13 cellular contexts compared by ENCODE assay signal in the genomic region with DNA sequence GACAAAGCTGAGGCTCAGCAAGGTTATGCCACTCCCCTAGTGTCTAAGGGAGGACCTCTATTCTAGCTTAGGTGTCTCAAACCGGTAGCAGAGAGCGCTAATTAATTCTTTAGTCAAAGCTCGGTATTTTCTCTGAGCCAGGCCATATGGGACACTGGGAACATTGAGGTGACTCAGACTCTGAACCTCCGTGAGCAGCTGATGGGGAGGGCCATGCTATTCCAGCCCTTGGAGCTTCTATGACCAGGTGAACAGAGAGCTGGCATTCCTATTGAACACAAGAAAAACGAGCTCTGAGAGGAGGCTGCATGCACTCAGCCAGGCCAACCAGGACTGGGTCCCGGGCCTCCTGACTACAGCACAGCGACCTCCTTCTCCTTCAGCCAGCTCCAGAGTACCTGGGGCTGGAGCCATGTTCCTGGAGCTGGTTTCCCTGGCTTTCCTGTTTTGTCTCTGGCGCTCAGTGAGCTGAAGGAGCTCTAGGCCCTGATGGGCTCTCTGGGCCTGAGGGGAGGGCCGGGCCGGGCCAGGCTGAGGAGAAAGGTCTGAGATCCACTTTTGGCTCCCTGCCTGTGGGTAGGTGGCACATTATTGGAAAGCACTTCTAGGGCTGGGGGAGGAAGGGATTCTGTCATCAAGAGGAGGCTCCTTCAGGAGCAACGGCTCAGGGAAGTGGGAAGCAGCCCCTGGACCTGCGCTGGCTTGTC. TPM values are rescaled to one million over a fixed set of nuclear protein-coding genes. Genes with fewer than 3 reads are reported as not detected.
DNase-seq lines count a peak whose midpoint lies in the region; ATAC-seq, FAIRE-seq and TF ChIP-seq lines count a peak whose summit lies in the region.
"Had no signal": no experiment of that assay in that cellular context is flagged by ENCODE, and none has a peak within 500 bp of the region (broad histone marks: within the 10 kb centered on the region; RNA-seq: fewer than 3 reads in every experiment).

No MANE protein-coding gene starts in this region.

- H3K4me1 ChIP-seq in GM23248 (ENCODE audit: insufficient read depth) (peaks cover 53% of the 10 kb centered on the region), K562 (replicated peaks in 1 of 2; ENCODE audit: control insufficient read depth in 2 of 2, insufficient read depth in 2 of 2, low read length in 2 of 2) (peaks cover 33 to 45% of the 10 kb centered on the region in 2 experiments), right atrium auricular region (peaks cover 0 to 65% of the 10 kb centered on the region in 2 donors), skeletal muscle satellite cell (ENCODE audit: control insufficient read depth, insufficient read depth, low read length) (peaks cover 52% of the 10 kb centered on the region), H9 (ENCODE audit: insufficient read depth, low read length) (no peaks in the 10 kb centered on the region)

- H3K27ac ChIP-seq in GM23248 (peak overlapping the region; percentile 90), K562 (ENCODE audit: extremely low read depth, low read depth, low read length) (no peak overlapping the region), right atrium auricular region (peak overlapping the region; percentile 72 to 90), H9 (ENCODE audit: insufficient read length, low read depth, low read length) (no peak overlapping the region)
- H3K27ac ChIP-seq: KMS-11 had no signal

- no peaks in the 10 kb centered on the region for H3K23me2 ChIP-seq in H9 (ENCODE audit: insufficient read length, low read depth, low read length, poor library complexity, severe bottlenecking)

- peak overlapping the region in 1 of 3 experiments; percentile 82; a peak in 2 of 7 replicates for H3K27ac Mint-ChIP-seq in H9
- H3K27ac Mint-ChIP-seq: stimulated activated naive CD8-positive, alpha-beta T cell treated with anti-CD3 and anti-CD28 coated beads, Interleukin-15, Interleukin-2, amounts not matched to agents 100 ng/mL and 50 ng/mL, for 24 hours had no signal

- no peak for ATAC-seq in K562

- H4K8ac ChIP-seq in H9 (replicated peaks; ENCODE audit: insufficient read length, low read depth, low read length) = no peak overlapping the region

- H3K9me3 ChIP-seq in GM23248 (ENCODE audit: low read depth) (no peaks in the 10 kb centered on the region), K562 (replicated peaks; ENCODE audit: control insufficient read depth, insufficient read depth, low read depth, low read length) (no peaks in the 10 kb centered on the region), right atrium auricular region (no peaks in the 10 kb centered on the region), skeletal muscle satellite cell (replicated peaks; ENCODE audit: low read length) (no peaks in the 10 kb centered on the region), H9 (ENCODE audit: control insufficient read depth, low read depth, low read length) (no peaks in the 10 kb centered on the region)

- in situ Hi-C loops in GM23248 (cut with MboI) (loop anchor here (25.0 kb wide), 1 partner anchor 494 kb away; the partner anchor contains the start of gene AHDC1), K562 (cut with MboI) (loop anchor here (25.0 kb wide), 1 partner anchor 494 kb away; the partner anchor contains the start of gene AHDC1), GM13977 (cut with MboI; ENCODE audit: low pct_unique_long_range_greater_than_20kb, low sequenced_read_pairs, unreplicated experiment) (no loop called here)

- peak overlapping the region; percentile 59 for H3K4me2 ChIP-seq in GM23248 (ENCODE audit: unreplicated experiment)
- H3K4me2 ChIP-seq in K562 (ENCODE audit: insufficient read depth, low read length) = no peak overlapping the region
- peak overlapping the region; percentile 67 for H3K4me2 ChIP-seq in skeletal muscle satellite cell (ENCODE audit: low read length)
- H3K4me2 ChIP-seq in H9 (ENCODE audit: insufficient read depth, insufficient read length, low read length) = no peak overlapping the region
- H3K4me2 ChIP-seq: KMS-11 had no signal

- H3K9ac ChIP-seq in GM23248 = peak overlapping the region; percentile 77
- H3K9ac ChIP-seq in K562 (ENCODE audit: insufficient read depth in 1 of 2, low read depth in 2 of 2, low read length in 2 of 2) = no peak overlapping the region
- H3K9ac ChIP-seq in skeletal muscle satellite cell (ENCODE audit: low read depth, low read length) = peak overlapping the region; percentile 33
- no peak overlapping the region for H3K9ac ChIP-seq in H9 (ENCODE audit: extremely low read depth, insufficient read length, low read length)
- H3K9ac ChIP-seq: KMS-11 had no signal

- no peak overlapping the region for H3K18ac ChIP-seq in H9 (ENCODE audit: insufficient read length, low read depth, low read length)

- no peak overlapping the region for H3K4ac ChIP-seq in H9 (ENCODE audit: low read depth, low read length)

- H2BK120ac ChIP-seq in H9 (ENCODE audit: low read depth, low read length, poor library complexity, severe bottlenecking) = no peak overlapping the region

- no peak overlapping the region for H2BK15ac ChIP-seq in H9 (ENCODE audit: low read depth, low read length)

- intact Hi-C loops in K562 (cut with micrococcal nuclease) = no loop called here

- H2AFZ ChIP-seq in GM23248 (no peak overlapping the region), K562 (ENCODE audit: low read depth, low read length) (no peak overlapping the region), H9 (ENCODE audit: low read length) (no peak overlapping the region)

- no peak for TF ChIP-seq POLR2A in K562 (conservative IDR thresholded peaks at IDR 0.05)

- no peaks in the 10 kb centered on the region for H3K79me1 ChIP-seq in H9 (ENCODE audit: insufficient read depth, low read depth, low read length, poor library complexity, severe bottlenecking)

- no peak overlapping the region for H2BK20ac ChIP-seq in H9 (ENCODE audit: low read depth, low read length, poor library complexity, severe bottlenecking)

- H3K14ac ChIP-seq in H9 (ENCODE audit: insufficient read depth, low read length) = no peak overlapping the region

- TF ChIP-seq RAD21 in K562 (CRISPR knock-in tag; conservative IDR thresholded peaks at IDR 0.05 in 1 of 2, IDR thresholded peaks at IDR 0.05 in 1 of 2) = no peak

- POLR2A ChIA-PET in K562 (lab: Yijun Ruan, JAX) = interaction anchor here (0.7 to 10.5 kb wide), 7 partner anchors 8 to 245 kb away, joined by 3 to 107 read pairs (median 4); partner anchors contain the start of gene SLC9A1

- peaks cover 82% of the 10 kb centered on the region for H3K79me2 ChIP-seq in GM23248 (ENCODE audit: insufficient read depth)
- H3K79me2 ChIP-seq in K562 (ENCODE audit: control insufficient read depth, insufficient read depth, low read length) = no peaks in the 10 kb centered on the region
- H3K79me2 ChIP-seq in H9 (ENCODE audit: insufficient read depth, low read length) = no peaks in the 10 kb centered on the region

- H3K23ac ChIP-seq in H9 (ENCODE audit: insufficient read length, low read depth, low read length) = no peak overlapping the region

- H3T11ph ChIP-seq in H9 (ENCODE audit: low read length) = no peak overlapping the region

- no peaks in the 10 kb centered on the region for H3K27me3 ChIP-seq in GM23248 (replicated peaks; ENCODE audit: insufficient read depth)
- no peaks in the 10 kb centered on the region for H3K27me3 ChIP-seq in K562 (ENCODE audit: control insufficient read depth in 2 of 2, insufficient read depth in 2 of 2, low read length in 2 of 2)
- H3K27me3 ChIP-seq in right atrium auricular region = no peaks in the 10 kb centered on the region
- H3K27me3 ChIP-seq in skeletal muscle satellite cell (ENCODE audit: control insufficient read depth, insufficient read depth, low read length) = no peaks in the 10 kb centered on the region
- H3K27me3 ChIP-seq in H9 (ENCODE audit: insufficient read depth, low read length) = no peaks in the 10 kb centered on the region

- no peaks in the 10 kb centered on the region for H3K9me2 ChIP-seq in GM23248 (ENCODE audit: insufficient read depth)

- H2BK5ac ChIP-seq in H9 (ENCODE audit: insufficient read length, low read length) = no peak overlapping the region

- peaks cover 4% of the 10 kb centered on the region for H3K9me1 ChIP-seq in K562 (ENCODE audit: control insufficient read depth, insufficient read depth, low read length)

- BruUV-seq in K562 (replicated peaks; lab: Mats Ljungman, UMichigan) = no TSS peak

- FAIRE-seq in K562 (lab: Jason Lieb, UNC) = no peak
- FAIRE-seq: islet of Langerhans had no signal

- no peaks in the 10 kb centered on the region for H4K20me1 ChIP-seq in GM23248 (ENCODE audit: insufficient read depth)
- peaks cover 22% of the 10 kb centered on the region for H4K20me1 ChIP-seq in K562 (replicated peaks; ENCODE audit: control insufficient read depth, insufficient read depth, low read length)
- H4K20me1 ChIP-seq in H9 (ENCODE audit: control insufficient read depth, insufficient read depth, insufficient read length) = no peaks in the 10 kb centered on the region

- CTCF ChIA-PET in K562 (lab: Yijun Ruan, JAX; ENCODE audit: low intra/inter-chr PET ratio) = no interaction called here

- H3K4me3 Mint-ChIP-seq in H9 = no peak overlapping the region
- H3K4me3 Mint-ChIP-seq: stimulated activated naive CD8-positive, alpha-beta T cell treated with anti-CD3 and anti-CD28 coated beads, Interleukin-15, Interleukin-2, amounts not matched to agents 100 ng/mL and 50 ng/mL, for 24 hours had no signal

- H3K4me1 Mint-ChIP-seq in H9 = peaks cover 17 to 22% of the 10 kb centered on the region in 2 experiments

- H2AK5ac ChIP-seq in H9 (ENCODE audit: insufficient read length, low read length) = no peak overlapping the region

- H4K5ac ChIP-seq in H9 (ENCODE audit: insufficient read length, low read depth, low read length) = no peak overlapping the region

- 62 to 65% methylated on average over 12 of the region's 12 CpGs for whole genome bisulfite sequencing in GM23248 (ENCODE audit: low coverage in 1 of 2, low lambda C conversion rate in 2 of 2, missing lambda C conversion rate in 2 of 2), 2 experiments
- WGBS in K562 (ENCODE audit: insufficient coverage, low coverage, missing lambda C conversion rate) = 68% methylated on average over 12 of the region's 12 CpGs
- WGBS in H9 (ENCODE audit: extremely low coverage, insufficient read length, low lambda C conversion rate) = no CpG with 5 or more reads among the region's 12 CpGs

- no peak for TF ChIP-seq EP300 in K562 (IDR thresholded peaks at IDR 0.05; ENCODE audit: low read length)

- H3K27me3 Mint-ChIP-seq in H9 (ENCODE audit: low read depth) = no peaks in the 10 kb centered on the region; the same call in 1 of the 2 replicates
- H3K27me3 Mint-ChIP-seq: stimulated activated naive CD8-positive, alpha-beta T cell treated with anti-CD3 and anti-CD28 coated beads, Interleukin-15, Interleukin-2, amounts not matched to agents 100 ng/mL and 50 ng/mL, for 24 hours had no signal

- TF ChIP-seq CTCF in K562 (IDR thresholded peaks at IDR 0.05 in 2 of 3, conservative IDR thresholded peaks at IDR 0.05 in 1 of 3; ENCODE audit: insufficient read depth in 2 of 3, low read depth in 1 of 3, low read length in 3 of 3) (no peak), right atrium auricular region (IDR thresholded peaks at IDR 0.05) (no peak), GM13977 (IDR thresholded peaks at IDR 0.05; ENCODE audit: extremely low read depth, insufficient read depth, missing control alignments) (no peak), H9 (conservative IDR thresholded peaks at IDR 0.05) (no peak)

- no peaks in the 10 kb centered on the region for H3K36me3 ChIP-seq in GM23248 (ENCODE audit: low read depth)
- peaks cover 8% of the 10 kb centered on the region for H3K36me3 ChIP-seq in K562 (ENCODE audit: control insufficient read depth, insufficient read depth, low read length)
- no peaks in the 10 kb centered on the region for H3K36me3 ChIP-seq in right atrium auricular region
- H3K36me3 ChIP-seq in skeletal muscle satellite cell (ENCODE audit: insufficient read depth, low read length) = peaks cover 4% of the 10 kb centered on the region

- peaks cover 32% of the 10 kb centered on the region for H3F3A ChIP-seq in GM23248 (ENCODE audit: insufficient read depth)

- H4K91ac ChIP-seq in H9 (ENCODE audit: insufficient read length, low read depth, low read length) = no peak overlapping the region

- no peak overlapping the region for H3K56ac ChIP-seq in H9 (ENCODE audit: insufficient read length, low read depth, low read length)

- H3K36me3 Mint-ChIP-seq in H9 (ENCODE audit: insufficient read depth in 1 of 3, low read depth in 3 of 3) = peaks cover 0 to 5% (median 4%) of the 10 kb centered on the region in 3 experiments; a peak in 5 of 7 replicates

- H2BK12ac ChIP-seq in H9 (ENCODE audit: insufficient read length, low read depth, low read length) = no peak overlapping the region

- peak; percentile 61 for DNase-seq in GM23248
- no peak for DNase-seq in K562 (ENCODE audit: extremely low read depth in 1 of 4, low spot score in 3 of 4)
- no peak for DNase-seq in right atrium auricular region (ENCODE audit: low spot score)
- no peak for DNase-seq in NCI-H1092 (lab: John Stamatoyannopoulos, UW)
- DNase-seq in GM13977 (ENCODE audit: low spot score) = no peak
- no peak for DNase-seq in H9
- DNase-seq in CD1c-positive myeloid dendritic cell (ENCODE audit: extremely low spot score) = no peak
- DNase-seq: NCI-H774; stimulated activated CD4-positive, alpha-beta T cell treated with anti-CD3 and anti-CD28 coated beads, Interleukin-12 subunit alpha, Interleukin-12 subunit beta, amount 100 ng/mL, for 4 hours had no signal

- no peak overlapping the region for H3K4me3 ChIP-seq in GM23248
- no peak overlapping the region for H3K4me3 ChIP-seq in K562
- no peak overlapping the region for H3K4me3 ChIP-seq in right atrium auricular region
- no peak overlapping the region for H3K4me3 ChIP-seq in skeletal muscle satellite cell (ENCODE audit: low read length)

- H3K9me3 Mint-ChIP-seq in H9 = no peaks in the 10 kb centered on the region
- H3K9me3 Mint-ChIP-seq: stimulated activated naive CD8-positive, alpha-beta T cell treated with anti-CD3 and anti-CD28 coated beads, Interleukin-15, Interleukin-2, amounts not matched to agents 100 ng/mL and 50 ng/mL, for 24 hours had no signal

RNA-seq across cellular contexts. Expression of gene SLC9A1, which starts 37.0 kb away (rescaled TPM):
- total RNA-seq in GM23248 (2014; rRNA removed; shearing (Covaris generic)) = 8.5 and 12.9 TPM in 2 replicates
- polyA plus RNA-seq in GM23248 (2016; fragmentation: Nextera tagmentation; extraction: Ambion mirVana) (20.0 and 23.7 TPM in 2 replicates), K562 (2011; rRNA removed) (1.5 and 4.5 TPM in 2 replicates), K562 (2014; fragmentation: Illumina TruSeq; extraction: Trizol) (14.4 and 16.6 TPM in 2 replicates), K562 (2014; fragmentation: Nextera tagmentation; extraction: Ambion mirVana) (1 to 10 TPM in 1 of 2 experiments, under 1 TPM in 1; 0.59 to 1.0 TPM), K562 (2014; rRNA removed) (5.2 and 5.7 TPM in 2 replicates)
- 17.2 and 40.8 TPM in 2 replicates for total RNA-seq in K562 (2011; cell fraction: chromatin; rRNA removed; ENCODE audit: low replicate concordance)
- 19.7 and 20.2 TPM in 2 replicates for total RNA-seq in K562 (2011; cell fraction: nucleolus; rRNA removed)
- total RNA-seq in K562 (2011; cell fraction: nucleoplasm; rRNA removed) = 24.2 and 34.4 TPM in 2 replicates
- total RNA-seq in K562 (2014; rRNA removed) (1.8 and 2.9 TPM in 2 replicates), K562 (2014; rRNA removed; fragmentation: Illumina TruSeq; extraction: Trizol) (1.1 and 2.0 TPM in 2 replicates), K562 (2015; rRNA removed; fragmentation: Illumina TruSeq; extraction: Trizol) (3.4 and 3.8 TPM in 2 replicates), K562 (2021) (12.7 and 13.6 TPM in 2 replicates), right atrium auricular region (10 to 100 TPM; 20.0 to 28.3 TPM), H9 (2021) (20.8 and 21.3 TPM in 2 replicates)
- 2.0 and 4.6 TPM in 2 replicates for polyA plus RNA-seq in K562 (2011; cell fraction: cytosol; rRNA removed)
- polyA plus RNA-seq in K562 (2011; cell fraction: nucleus; rRNA removed) = 13.2 and 13.4 TPM in 2 replicates
- polyA plus RNA-seq in K562 (2012) = 11.6 and 12.8 TPM in 2 replicates
- polyA minus RNA-seq in K562 (2011; rRNA and poly(A)+ RNA removed) = 3.3 and 3.4 TPM in 2 replicates
- 4.0 and 7.6 TPM in 2 replicates for polyA minus RNA-seq in K562 (2011; cell fraction: cytosol; rRNA and poly(A)+ RNA removed)
- 3.8 and 5.0 TPM in 2 replicates for polyA minus RNA-seq in K562 (2011; cell fraction: nucleus; rRNA and poly(A)+ RNA removed)
- 5.3 and 5.7 TPM in 2 replicates for total RNA-seq in skeletal muscle satellite cell (2012; rRNA removed)

Comparison
In these comparisons a context has a peak if more than half of its experiments do, and no peak if none do; other contexts are left out.
1. H3K27ac ChIP-seq: peak in GM23248 (single experiment) and right atrium auricular region (2 of 2); none in K562 (single experiment) and H9 (single experiment).
2. H3K4me2 ChIP-seq: peak in GM23248 (single experiment) and skeletal muscle satellite cell (single experiment); none in K562 (single experiment) and H9 (single experiment).
3. H3K9ac ChIP-seq: peak in GM23248 (single experiment) and skeletal muscle satellite cell (single experiment); none in K562 (0 of 2) and H9 (single experiment).